In the genomic region with DNA sequence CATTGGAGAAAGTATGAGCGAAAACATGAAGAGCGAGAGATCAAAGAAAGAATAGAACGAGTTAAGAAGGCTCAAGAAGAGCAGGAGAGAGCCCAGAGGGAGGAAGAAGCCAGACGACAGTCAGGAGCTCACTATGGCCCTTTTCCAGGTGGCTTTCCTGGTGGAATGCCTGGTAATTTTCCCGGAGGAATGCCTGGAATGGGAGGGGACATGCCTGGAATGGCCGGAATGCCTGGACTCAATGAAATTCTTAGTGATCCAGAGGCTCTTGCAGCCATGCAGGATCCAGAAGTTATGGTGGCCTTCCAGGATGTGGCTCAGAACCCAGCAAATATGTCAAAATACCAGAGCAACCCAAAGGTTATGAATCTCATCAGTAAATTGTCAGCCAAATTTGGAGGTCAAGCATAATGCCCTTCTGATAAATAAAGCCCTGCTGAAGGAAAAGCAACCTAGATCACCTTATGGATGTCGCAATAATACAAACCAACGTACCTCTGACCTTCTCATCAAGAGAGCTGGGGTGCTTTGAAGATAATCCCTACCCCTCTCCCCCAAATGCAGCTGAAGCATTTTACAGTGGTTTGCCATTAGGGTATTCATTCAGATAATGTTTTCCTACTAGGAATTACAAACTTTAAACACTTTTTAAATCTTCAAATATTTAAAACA, we compare ENCODE assay signal across 8 cellular contexts. TPM values are rescaled to one million over a fixed set of nuclear protein-coding genes. Genes with fewer than 3 reads are reported as not detected.
"Had no signal": no experiment of that assay in that cellular context is flagged by ENCODE, and none has a peak within 500 bp of the region (broad histone marks: within the 10 kb centered on the region; RNA-seq: fewer than 3 reads in every experiment).

No MANE protein-coding gene starts in this region.

RNA-seq across cellular contexts. Expression of gene SAA1, which starts 3.2 kb away (rescaled TPM):
- total RNA-seq: activated CD4-positive, alpha-beta memory T cell treated with anti-CD3 and anti-CD28 coated beads, Interleukin-2, amount 10 ng/mL, durations not matched to agents 7 days and 5 days; activated CD4-positive, alpha-beta T cell treated with anti-CD3 and anti-CD28 coated beads for 36 hours; activated CD8-positive, alpha-beta memory T cell treated with anti-CD3 and anti-CD28 coated beads for 36 hours; activated naive CD4-positive, alpha-beta T cell treated with anti-CD3 and anti-CD28 coated beads for 36 hours; activated T-helper 17 cell treated with anti-CD3 and anti-CD28 coated beads, Interleukin-2, amount 50 U/mL, for 72 hours; cardiac muscle cell; T-helper 2 cell treated with Interferon-gamma antibody and Interleukin-4, amounts not matched to agents 100 ng/mL and 5 ng/mL, for 36 hours had no signal

RNA-seq across cellular contexts. Expression of gene SAA2, which starts 14.3 kb away (rescaled TPM):
- total RNA-seq: activated CD4-positive, alpha-beta T cell treated with anti-CD3 and anti-CD28 coated beads for 36 hours; activated CD8-positive, alpha-beta memory T cell treated with anti-CD3 and anti-CD28 coated beads for 36 hours; activated naive CD4-positive, alpha-beta T cell treated with anti-CD3 and anti-CD28 coated beads for 36 hours; activated T-helper 17 cell treated with anti-CD3 and anti-CD28 coated beads, Interleukin-2, amount 50 U/mL, for 72 hours; cardiac muscle cell; T-helper 2 cell treated with Interferon-gamma antibody and Interleukin-4, amounts not matched to agents 100 ng/mL and 5 ng/mL, for 36 hours had no signal

RNA-seq across cellular contexts. Expression of gene SAA4, which starts 26.2 kb away (rescaled TPM):
- total RNA-seq: activated CD4-positive, alpha-beta memory T cell treated with anti-CD3 and anti-CD28 coated beads, Interleukin-2, amount 10 ng/mL, durations not matched to agents 7 days and 5 days; activated CD4-positive, alpha-beta T cell treated with anti-CD3 and anti-CD28 coated beads for 36 hours; activated CD8-positive, alpha-beta memory T cell treated with anti-CD3 and anti-CD28 coated beads for 36 hours; activated naive CD4-positive, alpha-beta T cell treated with anti-CD3 and anti-CD28 coated beads for 36 hours; activated T-helper 17 cell treated with anti-CD3 and anti-CD28 coated beads, Interleukin-2, amount 50 U/mL, for 72 hours; cardiac muscle cell; Right ventricle myocardium inferior; T-helper 2 cell treated with Interferon-gamma antibody and Interleukin-4, amounts not matched to agents 100 ng/mL and 5 ng/mL, for 36 hours had no signal
